In genomic region chr7:151062399-151063211, GRCh38 we compare ENCODE assay signal across 10 cellular contexts. TPM values are rescaled to one million over a fixed set of nuclear protein-coding genes. Genes with fewer than 3 reads are reported as not detected.
DNase-seq lines count a peak whose midpoint lies in the region; ATAC-seq and TF ChIP-seq lines count a peak whose summit lies in the region.
"Had no signal": no experiment of that assay in that cellular context is flagged by ENCODE, and none has a peak within 500 bp of the region (broad histone marks: within the 10 kb centered on the region; RNA-seq: fewer than 3 reads in every experiment).

No MANE protein-coding gene starts in this region.

- DNase-seq in heart left ventricle (peak in 1 of 5 donors; percentile 69), Right ventricle myocardium inferior (ENCODE audit: missing footprints) (no peak), cortex of kidney (lab: John Stamatoyannopoulos, UW) (peak; percentile 36), right lobe of liver (peak; percentile 89 to 96 (median 93)), uterus (peak; percentile 47 to 62), H4 (ENCODE audit: low spot score) (no peak)
- no peak for DNase-seq in activated CD8-positive, alpha-beta memory T cell treated with anti-CD3 and anti-CD28 coated beads for 24 hours
- DNase-seq: activated B cell treated with CpG ODN at 0.5 μM for 24 hours had no signal

- peaks cover 9 to 47% (median 40%) of the 10 kb centered on the region in 12 donors for H3K4me1 ChIP-seq in heart left ventricle
- peaks cover 0 to 34% (median 16%) of the 10 kb centered on the region in 4 donors for H3K4me1 ChIP-seq in right lobe of liver
- peaks cover 0 to 24% of the 10 kb centered on the region in 2 donors for H3K4me1 ChIP-seq in uterus

- TF ChIP-seq CTCF in heart left ventricle (IDR thresholded peaks at IDR 0.05), result no peak
- TF ChIP-seq CTCF in right lobe of liver (IDR thresholded peaks at IDR 0.05), result no peak
- no peak for TF ChIP-seq CTCF in uterus (IDR thresholded peaks at IDR 0.05)

- H3K27me3 ChIP-seq in heart left ventricle (no peaks in the 10 kb centered on the region), right lobe of liver (no peaks in the 10 kb centered on the region), uterus (no peaks in the 10 kb centered on the region)

- 48 to 57% (median 55%) methylated on average over 27 to 43 of the region's 43 CpGs for WGBS in heart left ventricle, 4 donors
- 28% methylated on average over 15 of the region's 43 CpGs for WGBS in right lobe of liver (ENCODE audit: insufficient coverage, low coverage, low lambda C conversion rate, missing lambda C conversion rate)

- TF ChIP-seq POLR2A in heart left ventricle (IDR thresholded peaks at IDR 0.05) (no peak), right lobe of liver (IDR thresholded peaks at IDR 0.05) (peak; percentile 61), uterus (IDR thresholded peaks at IDR 0.05) (no peak)

- H3K9me3 ChIP-seq in heart left ventricle (no peaks in the 10 kb centered on the region), right lobe of liver (no peaks in the 10 kb centered on the region), uterus (no peaks in the 10 kb centered on the region)

- H3K36me3 ChIP-seq in heart left ventricle (peaks cover 0 to 42% (median 38%) of the 10 kb centered on the region in 9 donors), right lobe of liver (peaks cover 0 to 28% (median 14%) of the 10 kb centered on the region in 4 donors), uterus (no peaks in the 10 kb centered on the region)

- H3K27ac ChIP-seq in heart left ventricle (peak overlapping the region in 10 of 12 donors; percentile 23 to 99 (median 69)), right lobe of liver (peak overlapping the region; percentile 34 to 57 (median 41)), uterus (peak overlapping the region; percentile 98 to 99)
- H3K27ac ChIP-seq: C4-2B had no signal

- intact Hi-C loops in heart left ventricle (cut with DNase I), result loop anchor here in 2 of 10 donors (1.0 to 10.0 kb wide), 2 partner anchors 17 to 52 kb away; no protein-coding TSS in a partner anchor
- intact Hi-C loops in Right ventricle myocardium inferior (cut with DNase I), result no loop called here
- intact Hi-C loops in right lobe of liver (cut with DNase I), result no loop called here
- intact Hi-C loops in uterus (cut with DNase I; ENCODE audit: low total_unique reads), result no loop called here

- H3K4me3 ChIP-seq in heart left ventricle (peak overlapping the region in 8 of 12 donors; percentile 12 to 30 (median 24)), right lobe of liver (peak overlapping the region; percentile 39 to 76 (median 69)), uterus (peak overlapping the region in 1 of 2 donors; percentile 24)

- ATAC-seq in heart left ventricle, result peak in 2 of 4 donors; percentile 5 to 28
- no peak for ATAC-seq in Right ventricle myocardium inferior
- ATAC-seq in right lobe of liver, result peak; percentile 54 to 71 (median 65)
- no peak for ATAC-seq in GM19328 (IDR thresholded peaks at IDR 0.05; ENCODE audit: unreplicated experiment)

RNA-seq across cellular contexts. Expression of gene SLC4A2, which starts 3.2 kb away (rescaled TPM):
- total RNA-seq in heart left ventricle, result 10 to 100 TPM; 44.1 to 84.3 (median 54.8) TPM
- 100 to 1,000 TPM in 1 of 2 donors, 10 to 100 TPM in 1; 68.3 to 113 TPM for polyA plus RNA-seq in heart left ventricle
- total RNA-seq in Right ventricle myocardium inferior, result 61.2 TPM
- total RNA-seq in right lobe of liver, result 100 to 1,000 TPM in 4 of 6 experiments, 10 to 100 TPM in 2; 74.0 to 140 (median 106) TPM
- total RNA-seq in uterus, result 100 to 1,000 TPM in 2 of 4 donors, 10 to 100 TPM in 2; 37.4 to 177 (median 88.6) TPM
- 61.6 and 82.9 TPM in 2 replicates for total RNA-seq in H4 (2014; rRNA removed; shearing (Covaris generic))

RNA-seq across cellular contexts. Expression of gene CDK5, which starts 4.9 kb away (rescaled TPM):
- total RNA-seq in heart left ventricle, result 10 to 100 TPM in 1 of 9 donors, 1 to 10 TPM in 8; 5.6 to 13.7 (median 8.5) TPM
- 1 to 10 TPM; 6.2 to 7.6 TPM for polyA plus RNA-seq in heart left ventricle
- total RNA-seq in Right ventricle myocardium inferior, result 6.7 TPM
- total RNA-seq in right lobe of liver, result 1 to 10 TPM; 5.0 to 9.6 (median 6.1) TPM
- total RNA-seq in uterus, result 1 to 10 TPM in 3 of 4 donors, under 1 TPM in 1; 0.51 to 9.3 (median 2.7) TPM
- total RNA-seq in H4 (2014; rRNA removed; shearing (Covaris generic)), result 43.8 and 46.0 TPM in 2 replicates

RNA-seq across cellular contexts. Expression of gene ASIC3, which starts 14.3 kb away (rescaled TPM):
- total RNA-seq in heart left ventricle (1 to 10 TPM; 2.7 to 8.2 (median 4.8) TPM), Right ventricle myocardium inferior (5.5 TPM), right lobe of liver (1 to 10 TPM in 5 of 6 experiments, under 1 TPM in 1; 0.53 to 1.2 (median 1.2) TPM), uterus (10 to 100 TPM in 1 of 4 donors, 1 to 10 TPM in 2, not detected in 1; 1.0 to 16.8 (median 1.3) TPM)
- polyA plus RNA-seq in heart left ventricle, result 10 to 100 TPM in 1 of 2 donors, 1 to 10 TPM in 1; 2.8 to 12.9 TPM
- total RNA-seq in H4 (2014; rRNA removed; shearing (Covaris generic)), result 0.10 TPM in 1 of 2 replicates, not detected in the other

RNA-seq across cellular contexts. Expression of gene FASTK, which starts 18.0 kb away (rescaled TPM):
- total RNA-seq in heart left ventricle (100 to 1,000 TPM in 2 of 9 donors, 10 to 100 TPM in 7; 59.9 to 124 (median 77.7) TPM), Right ventricle myocardium inferior (79.2 TPM), right lobe of liver (10 to 100 TPM; 33.4 to 48.8 (median 43.9) TPM), uterus (10 to 100 TPM; 37.1 to 84.9 (median 52.4) TPM)
- polyA plus RNA-seq in heart left ventricle, result 100 to 1,000 TPM in 1 of 2 donors, 10 to 100 TPM in 1; 75.7 to 168 TPM
- 70.0 and 100 TPM in 2 replicates for total RNA-seq in H4 (2014; rRNA removed; shearing (Covaris generic))

RNA-seq across cellular contexts. Expression of gene TMUB1, which starts 20.7 kb away (rescaled TPM):
- total RNA-seq in heart left ventricle (10 to 100 TPM; 21.8 to 62.8 (median 26.7) TPM), Right ventricle myocardium inferior (35.5 TPM), right lobe of liver (10 to 100 TPM; 27.7 to 63.1 (median 41.8) TPM), uterus (10 to 100 TPM in 2 of 4 donors, 1 to 10 TPM in 2; 2.9 to 32.8 (median 8.6) TPM)
- polyA plus RNA-seq in heart left ventricle, result 10 to 100 TPM; 66.1 to 82.6 TPM
- 37.1 and 37.3 TPM in 2 replicates for total RNA-seq in H4 (2014; rRNA removed; shearing (Covaris generic))

Comparison
In these comparisons a context has a peak if more than half of its experiments do, and no peak if none do; other contexts are left out.
1. ATAC-seq: peak in right lobe of liver (4 of 4); none in Right ventricle myocardium inferior (single experiment) and GM19328 (single experiment).
2. DNase-seq: peak in cortex of kidney (single experiment), right lobe of liver (3 of 3) and uterus (2 of 2); none in Right ventricle myocardium inferior (single experiment), activated CD8-positive, alpha-beta memory T cell treated with anti-CD3 and anti-CD28 coated beads for 24 hours (single experiment) and H4 (single experiment).
3. H3K27ac ChIP-seq: peak in every context shown above with its lines; median percentile 98 in uterus; 69 in heart left ventricle; 41 in right lobe of liver.